ENCODE assay signal across 19 cellular contexts in genomic region chr20:11305406-11305805, GRCh38.
A peak's percentile ranks its signal among the peaks of the same experiment; 100 is the strongest.
DNase-seq lines count a peak whose midpoint lies in the region; ATAC-seq, FAIRE-seq and TF ChIP-seq lines count a peak whose summit lies in the region.
"Had no signal": no experiment of that assay in that cellular context is flagged by ENCODE, and none has a peak within 500 bp of the region (broad histone marks: within the 10 kb centered on the region; RNA-seq: fewer than 3 reads in every experiment).

No MANE protein-coding gene starts in this region.

- no peak overlapping the region for H3K27ac Mint-ChIP-seq in astrocyte (ENCODE audit: unreplicated experiment)

- H3K23ac ChIP-seq in IMR-90 (ENCODE audit: low read depth, low read length): no peak overlapping the region

- H3K4me1 ChIP-seq in IMR-90 (ENCODE audit: control insufficient read depth, insufficient read depth, low read length) (peaks cover 5% of the 10 kb centered on the region), astrocyte (ENCODE audit: insufficient read depth, low read length) (peaks cover 4% of the 10 kb centered on the region)
- H3K4me1 ChIP-seq: body of pancreas, tibial artery had no signal

- no peak overlapping the region for H2BK120ac ChIP-seq in IMR-90 (ENCODE audit: low read depth, low read length)

- no peaks in the 10 kb centered on the region for H3K9me3 ChIP-seq in IMR-90 (ENCODE audit: control insufficient read depth, insufficient read depth, low read length)
- H3K9me3 ChIP-seq in astrocyte (ENCODE audit: insufficient read depth, low read depth, low read length): no peaks in the 10 kb centered on the region
- H3K9me3 ChIP-seq: body of pancreas, SJSA1, tibial artery had no signal

- H3K36me3 Mint-ChIP-seq in astrocyte (ENCODE audit: low read depth, unreplicated experiment): no peaks in the 10 kb centered on the region

- no peak overlapping the region for H2BK20ac ChIP-seq in IMR-90 (ENCODE audit: low read depth, low read length)

- POLR2A ChIA-PET in IMR-90 (lab: Charles Lee; ENCODE audit: unreplicated experiment): no interaction called here

- TF ChIP-seq RAD21 in IMR-90 (IDR thresholded peaks at IDR 0.05; ENCODE audit: low read length): no peak

- H2BK15ac ChIP-seq in IMR-90 (ENCODE audit: low read depth, low read length): no peak overlapping the region

- no peak overlapping the region for H3K18ac ChIP-seq in IMR-90 (ENCODE audit: low read depth, low read length)

- H2AFZ ChIP-seq in IMR-90 (replicated peaks; ENCODE audit: low read length, poor library complexity): no peak overlapping the region
- no peak overlapping the region for H2AFZ ChIP-seq in astrocyte (ENCODE audit: low read depth, low read length)

- H4K8ac ChIP-seq in IMR-90 (ENCODE audit: low read depth in 2 of 2, low read length in 2 of 2): no peak overlapping the region

- no peaks in the 10 kb centered on the region for H3K27me3 Mint-ChIP-seq in astrocyte (ENCODE audit: low read depth, unreplicated experiment)

- no peaks in the 10 kb centered on the region for H3K79me1 ChIP-seq in IMR-90 (ENCODE audit: low read depth in 1 of 2, low read length in 2 of 2)

- no CpG with 5 or more reads among the region's 2 CpGs for WGBS in IMR-90 (ENCODE audit: extremely low coverage in 2 of 2, insufficient read length in 1 of 2), 2 experiments

- H3K4me1 Mint-ChIP-seq in astrocyte (ENCODE audit: low read depth, unreplicated experiment): peaks cover 4% of the 10 kb centered on the region

- no peaks in the 10 kb centered on the region for H4K20me1 ChIP-seq in IMR-90 (ENCODE audit: insufficient read depth, low read length)
- H4K20me1 ChIP-seq in astrocyte (ENCODE audit: insufficient read depth, low read length): no peaks in the 10 kb centered on the region

- H3K79me2 ChIP-seq in astrocyte (ENCODE audit: insufficient read depth, low read length): no peaks in the 10 kb centered on the region

- H3K27ac ChIP-seq in IMR-90 (ENCODE audit: insufficient read depth, low read length) (no peak overlapping the region), astrocyte (ENCODE audit: low read depth, low read length) (no peak overlapping the region)
- H3K27ac ChIP-seq: body of pancreas, SJSA1, tibial artery had no signal

- no peak overlapping the region for H2BK5ac ChIP-seq in IMR-90 (ENCODE audit: low read depth, low read length, poor library complexity, severe bottlenecking)

- intact Hi-C loops in IMR-90 (cut with micrococcal nuclease): no loop called here

- no peak overlapping the region for H2AK9ac ChIP-seq in IMR-90 (replicated peaks; ENCODE audit: low read depth, low read length, poor library complexity)

- H2AK5ac ChIP-seq in IMR-90 (ENCODE audit: low read depth, low read length): no peak overlapping the region

- no peaks in the 10 kb centered on the region for H3K9me3 Mint-ChIP-seq in astrocyte (ENCODE audit: unreplicated experiment)

- H4K5ac ChIP-seq in IMR-90 (ENCODE audit: low read depth, low read length): no peak overlapping the region

- H3K4me3 Mint-ChIP-seq in astrocyte (ENCODE audit: unreplicated experiment): no peak overlapping the region

- no peak for ATAC-seq in IMR-90 (ENCODE audit: low read depth)
- no peak for ATAC-seq in HG03196 (IDR thresholded peaks at IDR 0.05; ENCODE audit: unreplicated experiment)
- ATAC-seq: body of pancreas had no signal

- TF ChIP-seq POLR2A in IMR-90 (IDR thresholded peaks at IDR 0.05; ENCODE audit: low read depth, low read length): no peak

- H3K9ac ChIP-seq in IMR-90 (ENCODE audit: low read depth, low read length) (no peak overlapping the region), astrocyte (ENCODE audit: low read length) (no peak overlapping the region)

- H3K4me3 ChIP-seq in GM12865 (ENCODE audit: low read depth, low read length): no peak overlapping the region
- no peak overlapping the region for H3K4me3 ChIP-seq in IMR-90 (ENCODE audit: insufficient read depth, low read depth, low read length)
- no peak overlapping the region for H3K4me3 ChIP-seq in astrocyte (ENCODE audit: insufficient read depth, low read depth, low read length)
- H3K4me3 ChIP-seq: body of pancreas, SJSA1, tibial artery had no signal

- H3K9me1 ChIP-seq in IMR-90 (ENCODE audit: insufficient read depth, low read length): peaks cover 6% of the 10 kb centered on the region; the same call in 1 of the 2 replicates

- no peak for TF ChIP-seq CTCF in GM12865 (IDR thresholded peaks at IDR 0.05; ENCODE audit: insufficient read depth, low read depth, low read length, missing control alignments)
- TF ChIP-seq CTCF in IMR-90 (conservative IDR thresholded peaks at IDR 0.05; ENCODE audit: low read depth, low read length): no peak
- no peak for TF ChIP-seq CTCF in astrocyte (IDR thresholded peaks at IDR 0.05; ENCODE audit: insufficient read depth, low read depth, low read length)

- H3K14ac ChIP-seq in IMR-90 (replicated peaks; ENCODE audit: low read depth, low read length): no peak overlapping the region

- no peak overlapping the region for H3K4me2 ChIP-seq in IMR-90 (ENCODE audit: low read depth, low read length)
- no peak overlapping the region for H3K4me2 ChIP-seq in astrocyte (ENCODE audit: low read length)

- DNase-seq in GM12865 (ENCODE audit: low read depth): peak; percentile 24
- DNase-seq in IMR-90: peak; percentile 5
- peak; percentile 63 for DNase-seq in astrocyte (ENCODE audit: low read depth)
- DNase-seq in iPS-NIHi7 (ENCODE audit: extremely low spot score): peak; percentile 26
- no peak for DNase-seq in activated T-cell treated with anti-CD3 and anti-CD28 coated beads, Interleukin-2, amount 50 U/mL, for 1 hour
- no peak for DNase-seq in occipital lobe (lab: John Stamatoyannopoulos, UW)
- no peak for DNase-seq in OCI-M2 (lab: John Stamatoyannopoulos, UW; ENCODE audit: unreplicated experiment)
- DNase-seq: activated CD4-positive, alpha-beta T cell treated with anti-CD3 and anti-CD28 coated beads for 48 hours; activated CD8-positive, alpha-beta memory T cell treated with anti-CD3 and anti-CD28 coated beads, Interleukin-2, amount 50 U/mL, for 48 hours; activated naive CD4-positive, alpha-beta T cell treated with Interleukin-2 at 50 U/mL for 16 hours; body of pancreas; hippocampal formation; MV-4-11; NCI-H2227 treated with DMSO at 0.1 percent for 48 hours; posterior cingulate gyrus; T1000; tibial artery had no signal

- no TSS peak for BruUV-seq in IMR-90 (replicated peaks; lab: Mats Ljungman, UMichigan)

- no peak for FAIRE-seq in astrocyte (lab: Jason Lieb, UNC)

- no peak overlapping the region for H4K91ac ChIP-seq in IMR-90 (ENCODE audit: insufficient read depth, low read depth, low read length)

- no peak overlapping the region for H3K56ac ChIP-seq in IMR-90 (ENCODE audit: extremely low read depth, insufficient read depth, low read length)

- H3K27me3 ChIP-seq in IMR-90 (ENCODE audit: control insufficient read depth, insufficient read depth, low read length): no peaks in the 10 kb centered on the region
- no peaks in the 10 kb centered on the region for H3K27me3 ChIP-seq in astrocyte (ENCODE audit: insufficient read depth, low read length)
- H3K27me3 ChIP-seq: body of pancreas, SJSA1, tibial artery had no signal

- CTCF ChIA-PET in IMR-90 (lab: Yijun Ruan, JAX): no interaction called here

- dilution Hi-C loops in IMR-90 (cut with HindIII; ENCODE audit: low sequenced_read_pairs, unreplicated experiment): no loop called here

- in situ Hi-C loops in IMR-90 (cut with MboI; ENCODE audit: low sequenced_read_pairs): no loop called here

- no peaks in the 10 kb centered on the region for H3K36me3 ChIP-seq in IMR-90 (ENCODE audit: control insufficient read depth, insufficient read depth, low read length)
- H3K36me3 ChIP-seq in astrocyte (ENCODE audit: insufficient read depth, low read length): no peaks in the 10 kb centered on the region
- H3K36me3 ChIP-seq: SJSA1, tibial artery had no signal

- no peak overlapping the region for H3K4ac ChIP-seq in IMR-90 (ENCODE audit: low read depth, low read length)

TF ChIP-seq in IMR-90, 13 proteins besides CTCF, POLR2A, EP300 and RAD21:
- no peak for TF ChIP-seq MAZ (IDR thresholded peaks at IDR 0.05; ENCODE audit: borderline replicate concordance, low read depth, low read length)
- no peak for TF ChIP-seq RFX5 (IDR thresholded peaks at IDR 0.05; ENCODE audit: low read depth, low read length)
- no peak for TF ChIP-seq FOS (IDR thresholded peaks at IDR 0.05; ENCODE audit: low read depth, low read length)
- TF ChIP-seq RCOR1 (IDR thresholded peaks at IDR 0.05; ENCODE audit: insufficient replicate concordance, low read length): no peak
- no peak for TF ChIP-seq MXI1 (IDR thresholded peaks at IDR 0.05; ENCODE audit: borderline replicate concordance, low read depth, low read length)
- no peak for TF ChIP-seq CHD1 (IDR thresholded peaks at IDR 0.05; ENCODE audit: low read depth, low read length)
- TF ChIP-seq, protein P1, sequence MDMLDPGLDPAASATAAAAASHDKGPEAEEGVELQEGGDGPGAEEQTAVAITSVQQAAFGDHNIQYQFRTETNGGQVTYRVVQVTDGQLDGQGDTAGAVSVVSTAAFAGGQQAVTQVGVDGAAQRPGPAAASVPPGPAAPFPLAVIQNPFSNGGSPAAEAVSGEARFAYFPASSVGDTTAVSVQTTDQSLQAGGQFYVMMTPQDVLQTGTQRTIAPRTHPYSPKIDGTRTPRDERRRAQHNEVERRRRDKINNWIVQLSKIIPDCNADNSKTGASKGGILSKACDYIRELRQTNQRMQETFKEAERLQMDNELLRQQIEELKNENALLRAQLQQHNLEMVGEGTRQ (IDR thresholded peaks at IDR 0.05; ENCODE audit: low read depth, low read length): no peak
- no peak for TF ChIP-seq ELK1 (IDR thresholded peaks at IDR 0.05; ENCODE audit: borderline replicate concordance, low read depth, low read length)
- no peak for TF ChIP-seq NFE2L2 (IDR thresholded peaks at IDR 0.05; ENCODE audit: low read depth, low read length)
- no peak for TF ChIP-seq BHLHE40 (IDR thresholded peaks at IDR 0.05; ENCODE audit: low read depth, low read length)
- TF ChIP-seq SMC3 (IDR thresholded peaks at IDR 0.05; ENCODE audit: low read depth, low read length): no peak
- no peak for TF ChIP-seq CEBPB (IDR thresholded peaks at IDR 0.05; ENCODE audit: low read depth, low read length)
- no peak for TF ChIP-seq MAFK (IDR thresholded peaks at IDR 0.05; ENCODE audit: low read depth, low read length)

Comparison
In these comparisons a context has a peak if more than half of its experiments do, and no peak if none do; other contexts are left out.
1. DNase-seq: peak in GM12865 (single experiment), IMR-90 (single experiment), astrocyte (single experiment) and iPS-NIHi7 (single experiment); none in activated T-cell treated with anti-CD3 and anti-CD28 coated beads, Interleukin-2, amount 50 U/mL, for 1 hour (single experiment), occipital lobe (single experiment) and OCI-M2 (single experiment).